In genomic region chr1:161095230-161095629, GRCh38 we compare ENCODE assay signal across 22 cellular contexts. TPM values are rescaled to one million over a fixed set of nuclear protein-coding genes. Genes with fewer than 3 reads are reported as not detected.
"Had no signal": no experiment of that assay in that cellular context is flagged by ENCODE, and none has a peak within 500 bp of the region (broad histone marks: within the 10 kb centered on the region; RNA-seq: fewer than 3 reads in every experiment).

No MANE protein-coding gene starts in this region.

- H3K27ac ChIP-seq: heart left ventricle, neutrophil, ovary, prostate gland, thyroid gland, VCaP had no signal

- H3K36me3 Mint-ChIP-seq: activated naive CD8-positive, alpha-beta T cell treated with anti-CD3 and anti-CD28 coated beads, Interleukin-2, amount 10 ng/mL, durations not matched to agents 7 days and 5 days had no signal

- H3K36me3 ChIP-seq: neutrophil, ovary, prostate gland, thyroid gland had no signal

- H3K4me3 ChIP-seq: heart left ventricle, ovary, prostate gland, thyroid gland had no signal

- ATAC-seq: heart left ventricle, left ventricle myocardium superior had no signal

- H3K4me3 Mint-ChIP-seq: activated naive CD8-positive, alpha-beta T cell treated with anti-CD3 and anti-CD28 coated beads, Interleukin-2, amount 10 ng/mL, durations not matched to agents 7 days and 5 days; T-helper 2 cell treated with Interferon-gamma antibody and Interleukin-4, amounts not matched to agents 5 μg/mL and 100 μg/mL, for 36 hours had no signal

- H3K27me3 Mint-ChIP-seq: activated naive CD8-positive, alpha-beta T cell treated with anti-CD3 and anti-CD28 coated beads, Interleukin-2, amount 10 ng/mL, durations not matched to agents 7 days and 5 days had no signal

- H3K4me1 ChIP-seq: prostate gland had no signal

- H3K27ac Mint-ChIP-seq: activated naive CD8-positive, alpha-beta T cell treated with anti-CD3 and anti-CD28 coated beads, Interleukin-2, amount 10 ng/mL, durations not matched to agents 7 days and 5 days; nephron; T-helper 2 cell treated with Interferon-gamma antibody and Interleukin-4, amounts not matched to agents 5 μg/mL and 100 μg/mL, for 36 hours had no signal

- DNase-seq: activated CD4-positive, alpha-beta T cell treated with anti-CD3 and anti-CD28 coated beads, Interleukin-2, amount 50 U/mL, for 4 hours; activated CD4-positive, CD25-positive, alpha-beta regulatory T cell treated with anti-CD3 and anti-CD28 coated beads, Interleukin-2, amount 50 U/mL, for 72 hours; activated effector memory CD4-positive, alpha-beta T cell treated with anti-CD3 and anti-CD28 coated beads, Interleukin-2, amount 50 U/mL, for 16 hours; amygdala; cortex of kidney; heart left ventricle; left ventricle myocardium superior; midbrain; ovary; stimulated activated CD4-positive, alpha-beta T cell treated with anti-CD3 and anti-CD28 coated beads, Interleukin-4, amount 100 ng/mL, for 1 hour; stimulated activated naive CD4-positive, alpha-beta T cell treated with Interleukin-2 at 50 U/mL for 16 hours; substantia nigra; thyroid gland had no signal

- H3K9me3 ChIP-seq: heart left ventricle, neutrophil, ovary, prostate gland, thyroid gland had no signal

- FAIRE-seq: endometrium, islet of Langerhans had no signal

- H3K9me3 Mint-ChIP-seq: activated naive CD8-positive, alpha-beta T cell treated with anti-CD3 and anti-CD28 coated beads, Interleukin-2, amount 10 ng/mL, durations not matched to agents 7 days and 5 days; nephron; T-helper 2 cell treated with Interferon-gamma antibody and Interleukin-4, amounts not matched to agents 5 μg/mL and 100 μg/mL, for 36 hours had no signal

- H3K27me3 ChIP-seq: heart left ventricle, ovary, thyroid gland had no signal

RNA-seq across cellular contexts. Expression of gene NECTIN4, which starts 5.9 kb away (rescaled TPM):
- total RNA-seq: activated naive CD8-positive, alpha-beta T cell treated with anti-CD3 and anti-CD28 coated beads, Interleukin-2, amount 10 ng/mL, durations not matched to agents 7 days and 5 days; cerebellum; left ventricle myocardium superior had no signal
